ENCODE assay signal across 29 cellular contexts in the genomic region with DNA sequence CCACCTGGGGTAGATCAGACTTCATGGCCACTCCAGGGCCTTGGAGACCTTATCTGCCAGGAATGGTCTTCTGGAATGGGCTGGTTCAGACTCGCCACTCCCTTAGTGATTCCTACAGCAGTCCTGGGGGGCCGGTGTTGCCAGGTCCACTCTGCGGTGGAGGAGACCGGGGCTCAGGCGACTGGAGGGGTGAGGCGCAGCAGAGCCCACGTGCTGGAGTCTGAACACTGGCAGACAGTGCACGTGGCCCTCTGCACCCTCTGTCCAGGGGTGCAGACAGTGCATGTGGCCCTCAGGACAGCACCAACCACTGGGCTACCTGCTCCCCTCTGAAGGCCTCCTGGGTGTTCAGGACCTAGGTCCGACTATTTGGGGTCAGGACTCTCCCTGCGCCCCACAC.
"Had no signal": no experiment of that assay in that cellular context is flagged by ENCODE, and none has a peak within 500 bp of the region (broad histone marks: within the 10 kb centered on the region; RNA-seq: fewer than 3 reads in every experiment).

No MANE protein-coding gene starts in this region.

- H3K9me3 ChIP-seq: MG63 had no signal

- H3K27me3 ChIP-seq: brain microvascular endothelial cell, cardiac muscle cell, MG63 had no signal

- H3K4me3 ChIP-seq: cardiac muscle cell, MG63 had no signal

- DNase-seq: activated CD4-positive, alpha-beta memory T cell treated with anti-CD3 and anti-CD28 coated beads for 36 hours; activated CD4-positive, alpha-beta T cell treated with anti-CD3 and anti-CD28 coated beads, Interleukin-2, amount 10 ng/mL, durations not matched to agents 7 days and 5 days; activated CD4-positive, CD25-positive, alpha-beta regulatory T cell; activated CD8-positive, alpha-beta memory T cell treated with anti-CD3 and anti-CD28 coated beads for 24 hours; activated effector memory CD4-positive, alpha-beta T cell treated with anti-CD3 and anti-CD28 coated beads, Interleukin-2, amount 50 U/mL, for 16 hours; activated naive CD4-positive, alpha-beta T cell treated with Interleukin-2 at 50 U/mL for 16 hours; activated T-cell treated with anti-CD3 and anti-CD28 coated beads, Interleukin-2, amount 50 U/mL, for 4 hours; brain microvascular endothelial cell; MG63; MV-4-11; NCI-H1092 treated with DMSO at 0.1 percent for 48 hours; NCI-H1417 treated with DMSO at 0.1 percent for 48 hours; NCI-H1694; NCI-H2029; NCI-H2107; NCI-H2171 treated with DMSO at 0.1 percent for 48 hours; NCI-H226; NCI-H526; NCI-H82; OCI-M1; RPMI8226; SHP77; T-cell; T-helper 2 cell; T1000 had no signal

- ATAC-seq: activated T-cell treated with anti-CD3 and anti-CD28 coated beads, Interleukin-2, amount 50 U/mL, for 4 hours; Panc1; T-cell had no signal

- H3K27me3 Mint-ChIP-seq: activated CD4-positive, alpha-beta T cell treated with anti-CD3 and anti-CD28 coated beads, Interleukin-2, amount 10 ng/mL, durations not matched to agents 7 days and 5 days; activated naive CD8-positive, alpha-beta T cell had no signal

- H3K9me3 Mint-ChIP-seq: activated CD4-positive, alpha-beta memory T cell treated with anti-CD3 and anti-CD28 coated beads for 36 hours; activated CD4-positive, alpha-beta T cell treated with anti-CD3 and anti-CD28 coated beads, Interleukin-2, amount 10 ng/mL, durations not matched to agents 7 days and 5 days; activated T-cell treated with anti-CD3 and anti-CD28 coated beads, Interleukin-2, amount 50 U/mL, for 4 hours; T-cell had no signal

- H3K36me3 Mint-ChIP-seq: activated CD4-positive, alpha-beta memory T cell treated with anti-CD3 and anti-CD28 coated beads for 36 hours; activated naive CD8-positive, alpha-beta T cell; T-cell had no signal

- H3K36me3 ChIP-seq: brain microvascular endothelial cell, cardiac muscle cell had no signal

- H3K27ac ChIP-seq: brain microvascular endothelial cell, cardiac muscle cell, VCaP had no signal

- H3K4me3 Mint-ChIP-seq: activated CD4-positive, alpha-beta memory T cell treated with anti-CD3 and anti-CD28 coated beads for 36 hours; activated CD4-positive, alpha-beta T cell treated with anti-CD3 and anti-CD28 coated beads, Interleukin-2, amount 10 ng/mL, durations not matched to agents 7 days and 5 days; activated naive CD8-positive, alpha-beta T cell; activated T-cell treated with anti-CD3 and anti-CD28 coated beads, Interleukin-2, amount 50 U/mL, for 4 hours; T-cell had no signal

- H3K27ac Mint-ChIP-seq: activated CD4-positive, alpha-beta memory T cell treated with anti-CD3 and anti-CD28 coated beads for 36 hours; activated CD4-positive, alpha-beta T cell treated with anti-CD3 and anti-CD28 coated beads, Interleukin-2, amount 10 ng/mL, durations not matched to agents 7 days and 5 days; activated naive CD8-positive, alpha-beta T cell; T-cell had no signal
